Comparison of ENCODE assay signal across 17 cellular contexts in the genomic region with DNA sequence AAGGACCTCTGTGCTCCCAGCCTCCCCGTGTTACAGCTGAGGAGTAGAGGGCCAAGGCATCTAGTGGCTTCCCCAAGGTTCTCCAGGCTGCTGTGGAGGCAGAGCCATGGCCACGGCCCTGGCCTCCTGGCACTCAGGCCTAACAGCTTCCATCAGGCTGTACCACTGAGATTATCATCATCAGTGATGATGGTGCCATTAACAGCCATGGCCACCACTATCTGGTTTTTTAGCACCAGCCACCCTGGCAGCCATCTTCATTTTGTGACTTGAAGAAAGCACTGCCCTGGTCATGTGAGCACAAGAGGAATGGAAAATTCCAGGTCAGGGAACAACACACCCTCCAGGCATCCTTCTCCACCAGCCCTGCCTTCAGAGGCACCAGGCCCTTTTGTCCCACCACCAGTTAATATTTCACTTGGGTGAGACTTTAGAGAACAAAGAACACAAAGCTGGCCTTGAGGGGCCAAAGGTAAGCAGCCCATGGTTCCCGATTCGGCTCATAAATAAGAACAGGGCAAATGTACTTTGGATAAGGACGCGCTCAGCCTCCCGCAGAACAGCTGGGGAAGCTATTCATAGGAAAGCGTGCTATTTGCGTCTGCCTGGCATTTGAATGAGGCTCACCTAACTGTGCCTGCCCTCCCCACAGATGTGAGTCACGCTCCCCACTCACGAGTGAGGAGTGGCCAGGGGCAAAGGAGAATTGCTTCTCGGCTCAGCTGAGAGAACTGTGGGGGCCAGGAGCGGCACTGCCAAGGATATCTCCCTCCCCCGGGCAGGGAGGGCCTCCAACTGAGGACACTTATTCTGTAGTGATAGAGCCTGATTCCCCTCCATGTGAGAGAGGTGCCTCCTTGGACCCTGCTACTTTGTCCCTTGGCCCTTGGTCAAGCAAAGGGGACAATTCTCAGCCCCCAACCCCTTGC.
DNase-seq lines count a peak whose midpoint lies in the region; ATAC-seq and TF ChIP-seq lines count a peak whose summit lies in the region.
"Had no signal": no experiment of that assay in that cellular context is flagged by ENCODE, and none has a peak within 500 bp of the region (broad histone marks: within the 10 kb centered on the region; RNA-seq: fewer than 3 reads in every experiment).

No MANE protein-coding gene starts in this region.

- intact Hi-C loops in body of pancreas (cut with DNase I) (loop anchor here (10.0 kb wide), 1 partner anchor 50 kb away; no protein-coding TSS in a partner anchor), natural killer cell (cut with micrococcal nuclease) (no loop called here)

- no peak overlapping the region for H2AFZ ChIP-seq in trophoblast cell (ENCODE audit: insufficient read depth, low read length, poor library complexity)

- H3K27me3 ChIP-seq in body of pancreas (no peaks in the 10 kb centered on the region), kidney epithelial cell (ENCODE audit: control insufficient read depth, insufficient read depth, low read length) (no peaks in the 10 kb centered on the region), trophoblast cell (ENCODE audit: insufficient read depth, low read length) (no peaks in the 10 kb centered on the region), HAP-1 (ENCODE audit: low read depth) (no peaks in the 10 kb centered on the region)

- peak overlapping the region; percentile 78 for H4K8ac ChIP-seq in trophoblast cell (ENCODE audit: low read depth, low read length)

- in situ Hi-C loops in Caki2 (cut with HindIII; ENCODE audit: low pct_unique_long_range_greater_than_20kb, low sequenced_read_pairs) = no loop called here
- in situ Hi-C loops in HAP-1 (cut with MboI; ENCODE audit: low sequenced_read_pairs) = loop anchor here (25.0 kb wide), 2 partner anchors 663 to 863 kb away; no protein-coding TSS in a partner anchor

- H3K4me3 ChIP-seq in body of pancreas (no peak overlapping the region), kidney epithelial cell (ENCODE audit: low read depth, low read length) (no peak overlapping the region), trophoblast cell (ENCODE audit: low read depth, low read length) (no peak overlapping the region), HAP-1 (no peak overlapping the region), foreskin fibroblast (ENCODE audit: low read depth in 1 of 2, low read length in 2 of 2) (no peak overlapping the region)

- H2AK5ac ChIP-seq in trophoblast cell (ENCODE audit: low read length) = peak overlapping the region; percentile 87

- peak overlapping the region; percentile 83 for H2BK12ac ChIP-seq in trophoblast cell (ENCODE audit: low read length)

- H2BK120ac ChIP-seq in trophoblast cell (ENCODE audit: insufficient read depth, low read length, poor library complexity) = peak overlapping the region; percentile 77

- no peak overlapping the region for H3K23ac ChIP-seq in trophoblast cell (ENCODE audit: low read length)

- peak overlapping the region; percentile 87 for H3K18ac ChIP-seq in trophoblast cell (ENCODE audit: low read length)

- peak overlapping the region; percentile 57 for H2BK5ac ChIP-seq in trophoblast cell (ENCODE audit: low read depth, low read length, poor library complexity)

- H4K91ac ChIP-seq in trophoblast cell (ENCODE audit: low read depth, low read length) = peak overlapping the region; percentile 94

- no peak overlapping the region for H3K4me3 Mint-ChIP-seq in natural killer cell
- H3K4me3 Mint-ChIP-seq: activated naive CD8-positive, alpha-beta T cell; neural crest cell; stimulated activated naive CD8-positive, alpha-beta T cell treated with anti-CD3 and anti-CD28 coated beads, Interleukin-15, Interleukin-2, amounts not matched to agents 100 ng/mL and 50 ng/mL, for 24 hours; T-helper 1 cell treated with Interleukin-12 subunit alpha and Interleukin-12 subunit beta and Interleukin-4 antibody, amounts not matched to agents 30 μg/mL and 1 μg/mL, for 36 hours had no signal

- H4K12ac ChIP-seq in trophoblast cell (ENCODE audit: low read depth, low read length) = peak overlapping the region; percentile 56

- H3K4me1 Mint-ChIP-seq in natural killer cell = peaks cover 6 to 7% of the 10 kb centered on the region in 2 donors

- H3K9me3 Mint-ChIP-seq in natural killer cell = no peaks in the 10 kb centered on the region
- H3K9me3 Mint-ChIP-seq: neural crest cell; stimulated activated naive CD8-positive, alpha-beta T cell treated with anti-CD3 and anti-CD28 coated beads, Interleukin-15, Interleukin-2, amounts not matched to agents 100 ng/mL and 50 ng/mL, for 24 hours; T-helper 1 cell treated with Interleukin-12 subunit alpha and Interleukin-12 subunit beta and Interleukin-4 antibody, amounts not matched to agents 30 μg/mL and 1 μg/mL, for 36 hours had no signal

- ATAC-seq in body of pancreas = peak; percentile 54
- no peak for ATAC-seq in natural killer cell
- ATAC-seq: activated CD4-positive, CD25-positive, alpha-beta regulatory T cell treated with anti-CD3 and anti-CD28 coated beads, Interleukin-2, amount 50 U/mL, for 24 hours had no signal

- H3K4ac ChIP-seq in trophoblast cell (ENCODE audit: low read depth, low read length) = peak overlapping the region; percentile 51

- peaks cover 19% of the 10 kb centered on the region for H3K79me1 ChIP-seq in trophoblast cell (ENCODE audit: low read length)

- 41 to 42% methylated on average over 8 to 14 of the region's 14 CpGs for WGBS in body of pancreas, 2 donors
- WGBS in trophoblast cell (ENCODE audit: extremely low coverage, insufficient coverage, insufficient read length) = no CpG with 5 or more reads among the region's 14 CpGs

- peak; percentile 79 for DNase-seq in Caki2 (ENCODE audit: low read depth)
- peak; percentile 63 to 83 (median 81) for DNase-seq in body of pancreas
- peak; percentile 90 for DNase-seq in kidney epithelial cell (ENCODE audit: low read depth)
- peak in 1 of 2 donors; percentile 40 for DNase-seq in trophoblast cell
- no peak for DNase-seq in HAP-1 (ENCODE audit: low spot score in 2 of 2)
- no peak for DNase-seq in foreskin fibroblast
- DNase-seq in natural killer cell = no peak
- no peak for DNase-seq in NCI-H1048 (lab: John Stamatoyannopoulos, UW)
- DNase-seq: central memory CD4-positive, alpha-beta T cell; GOT3; NCI-H1417 treated with DMSO at 0.1 percent for 48 hours had no signal

- no peaks in the 10 kb centered on the region for H3K36me3 ChIP-seq in body of pancreas (replicated peaks in 1 of 2; ENCODE audit: insufficient read depth in 1 of 2, low read depth in 2 of 2)
- no peaks in the 10 kb centered on the region for H3K36me3 ChIP-seq in kidney epithelial cell (ENCODE audit: control insufficient read depth, insufficient read depth, low read length)
- no peaks in the 10 kb centered on the region for H3K36me3 ChIP-seq in trophoblast cell (ENCODE audit: control insufficient read depth in 1 of 2, insufficient read depth in 2 of 2, low read length in 2 of 2)
- no peaks in the 10 kb centered on the region for H3K36me3 ChIP-seq in HAP-1 (replicated peaks)

- peak in 2 of 3 donors; percentile 49 to 59 for TF ChIP-seq POLR2A in body of pancreas (IDR thresholded peaks at IDR 0.05)

- H3K9ac ChIP-seq in trophoblast cell (ENCODE audit: low read length) = no peak overlapping the region
- H3K9ac ChIP-seq: KMS-11 had no signal

- H3K9me3 ChIP-seq in body of pancreas = no peaks in the 10 kb centered on the region
- H3K9me3 ChIP-seq in trophoblast cell (ENCODE audit: insufficient read depth, low read depth, low read length) = peaks cover 3% of the 10 kb centered on the region
- no peaks in the 10 kb centered on the region for H3K9me3 ChIP-seq in HAP-1

- H3K4me1 ChIP-seq in body of pancreas = peaks cover 67% of the 10 kb centered on the region
- H3K4me1 ChIP-seq in trophoblast cell (ENCODE audit: control insufficient read depth in 1 of 2, insufficient read depth in 2 of 2, low read length in 2 of 2) = peaks cover 15 to 22% of the 10 kb centered on the region in 2 experiments
- H3K4me1 ChIP-seq in HAP-1 = no peaks in the 10 kb centered on the region

- H3K27ac ChIP-seq in body of pancreas (peak overlapping the region; percentile 87 to 93 (median 90)), trophoblast cell (ENCODE audit: low read depth, low read length) (no peak overlapping the region)
- H3K27ac ChIP-seq: KMS-11 had no signal

- TF ChIP-seq CTCF in body of pancreas (IDR thresholded peaks at IDR 0.05) (peak in 1 of 7 experiments; percentile 6), kidney epithelial cell (IDR thresholded peaks at IDR 0.05; ENCODE audit: insufficient read depth, low read length, poor library complexity, severe bottlenecking) (no peak), foreskin fibroblast (IDR thresholded peaks at IDR 0.05; ENCODE audit: low read depth, low read length) (no peak), natural killer cell (IDR thresholded peaks at IDR 0.05) (no peak)

- no peaks in the 10 kb centered on the region for H3K27me3 Mint-ChIP-seq in natural killer cell (ENCODE audit: low read depth in 2 of 2)
- H3K27me3 Mint-ChIP-seq: stimulated activated naive CD8-positive, alpha-beta T cell treated with anti-CD3 and anti-CD28 coated beads, Interleukin-15, Interleukin-2, amounts not matched to agents 100 ng/mL and 50 ng/mL, for 24 hours had no signal

- H3K36me3 Mint-ChIP-seq in natural killer cell = no peaks in the 10 kb centered on the region
- H3K36me3 Mint-ChIP-seq: activated naive CD8-positive, alpha-beta T cell had no signal

- H3K14ac ChIP-seq in trophoblast cell (ENCODE audit: low read length) = peak overlapping the region; percentile 88

- no peak overlapping the region for H3K27ac Mint-ChIP-seq in natural killer cell
- H3K27ac Mint-ChIP-seq: activated naive CD8-positive, alpha-beta T cell; stimulated activated naive CD8-positive, alpha-beta T cell treated with anti-CD3 and anti-CD28 coated beads, Interleukin-15, Interleukin-2, amounts not matched to agents 100 ng/mL and 50 ng/mL, for 24 hours; T-helper 1 cell treated with Interleukin-12 subunit alpha and Interleukin-12 subunit beta and Interleukin-4 antibody, amounts not matched to agents 30 μg/mL and 1 μg/mL, for 36 hours had no signal

- no peak overlapping the region for H3K4me2 ChIP-seq in trophoblast cell (ENCODE audit: low read length)
- H3K4me2 ChIP-seq: KMS-11 had no signal

- H3K79me2 ChIP-seq in trophoblast cell (ENCODE audit: control insufficient read depth, insufficient read depth, low read length, poor library complexity) = no peaks in the 10 kb centered on the region

Comparison
In these comparisons a context has a peak if more than half of its experiments do, and no peak if none do; other contexts are left out.
1. DNase-seq: peak in Caki2 (single experiment), body of pancreas (4 of 4) and kidney epithelial cell (single experiment); none in HAP-1 (0 of 2), foreskin fibroblast (0 of 2), natural killer cell (single experiment) and NCI-H1048 (single experiment).